ENCODE assay signal across 16 cellular contexts in the genomic region with DNA sequence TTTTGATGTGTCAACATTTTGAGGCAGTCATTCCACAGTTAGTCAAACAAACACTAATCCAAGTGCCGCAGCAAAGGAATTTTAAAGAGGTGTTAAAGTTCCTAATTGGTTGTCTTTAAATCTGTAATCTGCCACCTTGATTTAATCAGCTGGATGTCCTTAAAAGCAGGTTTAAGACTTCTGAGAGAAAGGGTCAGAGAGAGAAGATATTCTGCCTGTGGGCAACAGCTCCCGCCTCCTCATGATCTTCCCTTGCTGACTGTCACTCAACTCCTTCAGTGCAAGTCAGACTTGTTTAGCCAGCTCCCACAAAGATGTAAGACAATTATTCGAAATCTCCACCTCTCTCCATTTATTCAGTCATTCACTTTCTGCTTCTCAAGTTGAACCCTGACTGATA.
"Had no signal": no experiment of that assay in that cellular context is flagged by ENCODE, and none has a peak within 500 bp of the region (broad histone marks: within the 10 kb centered on the region; RNA-seq: fewer than 3 reads in every experiment).

No MANE protein-coding gene starts in this region.

- H3K4me1 ChIP-seq: esophagus muscularis mucosa, gastrocnemius medialis, sigmoid colon, stomach, transverse colon had no signal

- H3K9me3 ChIP-seq: esophagus muscularis mucosa, gastrocnemius medialis, sigmoid colon, stomach, thoracic aorta, transverse colon had no signal

- H3K4me3 Mint-ChIP-seq: naive thymus-derived CD4-positive, alpha-beta T cell; nephron progenitor cell; stimulated activated naive B cell treated with anti-CD40 and anti-IgM and Interleukin-4, amounts not matched to agents 10 μg/mL and 1 μg/mL and 100 μg/mL, for 72 hours had no signal

- ATAC-seq: gastrocnemius medialis; naive thymus-derived CD4-positive, alpha-beta T cell; stimulated activated naive B cell treated with anti-CD40 and anti-IgM and Interleukin-4, amounts not matched to agents 10 μg/mL and 1 μg/mL and 100 μg/mL, for 72 hours had no signal

- DNase-seq: effector CD4-positive, alpha-beta T cell; gastrocnemius medialis; islet precursor cell; naive thymus-derived CD4-positive, alpha-beta T cell; nephron progenitor cell; sigmoid colon; stimulated activated CD4-positive, alpha-beta T cell treated with anti-CD3 and anti-CD28 coated beads, Interleukin-2, amount 100 ng/mL, for 24 hours; stimulated activated CD4-positive, alpha-beta T cell treated with anti-CD3 and anti-CD28 coated beads, Interleukin-4, amount 100 ng/mL, for 4 hours; stimulated activated naive B cell treated with anti-CD40 and anti-IgM and Interleukin-4, amounts not matched to agents 10 μg/mL and 1 μg/mL and 100 μg/mL, for 72 hours; stomach; substantia nigra; transverse colon had no signal

- H3K9me3 Mint-ChIP-seq: stimulated activated naive B cell treated with anti-CD40 and anti-IgM and Interleukin-4, amounts not matched to agents 10 μg/mL and 1 μg/mL and 100 μg/mL, for 72 hours had no signal

- H3K4me3 ChIP-seq: coronary artery, esophagus muscularis mucosa, gastrocnemius medialis, sigmoid colon, skin epidermis, stomach, thoracic aorta, transverse colon had no signal

- H3K27ac Mint-ChIP-seq: naive thymus-derived CD4-positive, alpha-beta T cell; nephron progenitor cell; stimulated activated naive B cell treated with anti-CD40 and anti-IgM and Interleukin-4, amounts not matched to agents 10 μg/mL and 1 μg/mL and 100 μg/mL, for 72 hours had no signal

- H3K4me1 Mint-ChIP-seq: naive thymus-derived CD4-positive, alpha-beta T cell; stimulated activated naive B cell treated with anti-CD40 and anti-IgM and Interleukin-4, amounts not matched to agents 10 μg/mL and 1 μg/mL and 100 μg/mL, for 72 hours had no signal

- H3K27me3 Mint-ChIP-seq: stimulated activated naive B cell treated with anti-CD40 and anti-IgM and Interleukin-4, amounts not matched to agents 10 μg/mL and 1 μg/mL and 100 μg/mL, for 72 hours had no signal

- H3K27ac ChIP-seq: coronary artery, esophagus muscularis mucosa, gastrocnemius medialis, sigmoid colon, skin epidermis, stomach, thoracic aorta, transverse colon had no signal

- H3K36me3 Mint-ChIP-seq: naive thymus-derived CD4-positive, alpha-beta T cell; stimulated activated naive B cell treated with anti-CD40 and anti-IgM and Interleukin-4, amounts not matched to agents 10 μg/mL and 1 μg/mL and 100 μg/mL, for 72 hours had no signal

- H3K36me3 ChIP-seq: esophagus muscularis mucosa, gastrocnemius medialis, sigmoid colon, stomach, thoracic aorta, transverse colon had no signal
